ENCODE assay signal across 8 cellular contexts in genomic region chr7:55085511-55086412, GRCh38.
DNase-seq lines count a peak whose midpoint lies in the region; ATAC-seq lines count a peak whose summit lies in the region.

No MANE protein-coding gene starts in this region.

- no peaks in the 10 kb centered on the region for H3K36me3 Mint-ChIP-seq in stimulated activated effector memory CD8-positive, alpha-beta T cell treated with anti-CD3 and anti-CD28 coated beads, Interleukin-12 subunit alpha, Interleukin-12 subunit beta, amount 100 ng/mL, for 72 hours
- H3K36me3 Mint-ChIP-seq in natural killer cell treated with Interleukin-12 subunit alpha and Interleukin-12 subunit beta and Interleukin-15 and Interleukin-18, amount 100 ng/mL, for 72 hours, result no peaks in the 10 kb centered on the region

- intact Hi-C loops in left colon (cut with DNase I, micrococcal nuclease), result no loop called here

- H3K27ac Mint-ChIP-seq in stimulated activated effector memory CD8-positive, alpha-beta T cell treated with anti-CD3 and anti-CD28 coated beads, Interleukin-12 subunit alpha, Interleukin-12 subunit beta, amount 100 ng/mL, for 72 hours, result no peak overlapping the region
- no peak overlapping the region for H3K27ac Mint-ChIP-seq in natural killer cell treated with Interleukin-12 subunit alpha and Interleukin-12 subunit beta and Interleukin-15 and Interleukin-18, amount 100 ng/mL, for 72 hours

- H3K9me3 Mint-ChIP-seq in stimulated activated effector memory CD8-positive, alpha-beta T cell treated with anti-CD3 and anti-CD28 coated beads, Interleukin-12 subunit alpha, Interleukin-12 subunit beta, amount 100 ng/mL, for 72 hours, result no peaks in the 10 kb centered on the region
- no peaks in the 10 kb centered on the region for H3K9me3 Mint-ChIP-seq in natural killer cell treated with Interleukin-12 subunit alpha and Interleukin-12 subunit beta and Interleukin-15 and Interleukin-18, amount 100 ng/mL, for 72 hours

- DNase-seq in epithelial cell of prostate (ENCODE audit: low read depth, low spot score), result no peak
- DNase-seq in stimulated activated effector memory CD8-positive, alpha-beta T cell treated with anti-CD3 and anti-CD28 coated beads, Interleukin-12 subunit alpha, Interleukin-12 subunit beta, amount 100 ng/mL, for 72 hours (ENCODE audit: low spot score in 2 of 2), result no peak
- DNase-seq in NCI-H146 treated with DMSO at 0.1 percent for 48 hours (lab: John Stamatoyannopoulos, UW; ENCODE audit: unreplicated experiment), result no peak
- DNase-seq in AML-193 (lab: John Stamatoyannopoulos, UW), result no peak
- DNase-seq in left colon, result no peak
- no peak for DNase-seq in natural killer cell treated with Interleukin-12 subunit alpha and Interleukin-12 subunit beta and Interleukin-15 and Interleukin-18, amount 100 ng/mL, for 72 hours (ENCODE audit: low spot score)

- ATAC-seq in GM19324 (IDR thresholded peaks at IDR 0.05; ENCODE audit: low FRiP score, unreplicated experiment) (peak; percentile 18), HG03442 (IDR thresholded peaks at IDR 0.05; ENCODE audit: unreplicated experiment) (peak; percentile 7), left colon (no peak)
- peak; percentile 17 for ATAC-seq in stimulated activated effector memory CD8-positive, alpha-beta T cell treated with anti-CD3 and anti-CD28 coated beads, Interleukin-12 subunit alpha, Interleukin-12 subunit beta, amount 100 ng/mL, for 72 hours
- no peak for ATAC-seq in natural killer cell treated with Interleukin-12 subunit alpha and Interleukin-12 subunit beta and Interleukin-15 and Interleukin-18, amount 100 ng/mL, for 72 hours

- peaks cover 20% of the 10 kb centered on the region for H3K4me1 Mint-ChIP-seq in stimulated activated effector memory CD8-positive, alpha-beta T cell treated with anti-CD3 and anti-CD28 coated beads, Interleukin-12 subunit alpha, Interleukin-12 subunit beta, amount 100 ng/mL, for 72 hours
- peaks cover 9 to 12% of the 10 kb centered on the region in 2 donors for H3K4me1 Mint-ChIP-seq in natural killer cell treated with Interleukin-12 subunit alpha and Interleukin-12 subunit beta and Interleukin-15 and Interleukin-18, amount 100 ng/mL, for 72 hours (ENCODE audit: low read depth in 2 of 2)

- peak overlapping the region; percentile 47 for H3K27ac ChIP-seq in epithelial cell of prostate

- peaks cover 0 to 9% of the 10 kb centered on the region in 2 donors for H3K27me3 Mint-ChIP-seq in natural killer cell treated with Interleukin-12 subunit alpha and Interleukin-12 subunit beta and Interleukin-15 and Interleukin-18, amount 100 ng/mL, for 72 hours

- H3K4me3 Mint-ChIP-seq in stimulated activated effector memory CD8-positive, alpha-beta T cell treated with anti-CD3 and anti-CD28 coated beads, Interleukin-12 subunit alpha, Interleukin-12 subunit beta, amount 100 ng/mL, for 72 hours, result peak overlapping the region; percentile 39
- no peak overlapping the region for H3K4me3 Mint-ChIP-seq in natural killer cell treated with Interleukin-12 subunit alpha and Interleukin-12 subunit beta and Interleukin-15 and Interleukin-18, amount 100 ng/mL, for 72 hours

Comparison
In these comparisons a context has a peak if more than half of its experiments do, and no peak if none do; other contexts are left out.
1. ATAC-seq: peak in GM19324 (single experiment), HG03442 (single experiment) and stimulated activated effector memory CD8-positive, alpha-beta T cell treated with anti-CD3 and anti-CD28 coated beads, Interleukin-12 subunit alpha, Interleukin-12 subunit beta, amount 100 ng/mL, for 72 hours (single experiment); none in left colon (single experiment) and natural killer cell treated with Interleukin-12 subunit alpha and Interleukin-12 subunit beta and Interleukin-15 and Interleukin-18, amount 100 ng/mL, for 72 hours (0 of 2).